In the genomic region with DNA sequence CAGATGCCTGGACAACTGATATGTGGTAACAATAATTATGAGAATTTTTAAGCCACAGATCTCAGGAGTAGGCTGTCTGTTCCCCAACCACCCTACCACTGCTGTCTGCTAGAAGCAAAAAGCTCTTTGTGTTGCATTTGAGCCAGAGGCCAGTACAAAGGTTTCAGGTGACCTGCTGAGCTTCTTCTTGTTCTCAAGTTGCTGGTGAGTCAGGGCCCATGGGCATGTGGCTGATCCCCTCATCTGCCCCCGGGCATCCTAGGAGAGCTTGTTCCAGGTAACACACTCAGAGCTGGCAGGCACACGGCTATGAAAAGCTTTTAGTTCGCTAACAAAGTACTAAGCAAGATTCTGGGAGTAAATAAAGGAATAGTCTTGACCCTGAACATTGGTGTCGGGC, we compare ENCODE assay signal across 1 cellular context.
TF ChIP-seq lines count a peak whose summit lies in the region.

No MANE protein-coding gene starts in this region.

TF ChIP-seq in H1, 55 proteins besides CTCF, POLR2A, EP300 and RAD21:
- TF ChIP-seq CTBP2 (IDR thresholded peaks at IDR 0.05; ENCODE audit: borderline replicate concordance, insufficient read depth, insufficient read length, low read length) (no peak), E2F6 (IDR thresholded peaks at IDR 0.05) (0 out of 2 replicates have a peak, but pooled peaks have one; percentile 20), MAX (IDR thresholded peaks at IDR 0.05) (peak; percentile 64)
